ENCODE assay signal across 1 cellular context in genomic region chr17:8186787-8187516, GRCh38.
TF ChIP-seq lines count a peak whose summit lies in the region.

No MANE protein-coding gene starts in this region.

TF ChIP-seq in HepG2, 621 proteins besides CTCF, POLR2A, EP300 and RAD21 (continued from another document and continues in another):
- TF ChIP-seq PRDM4 (CRISPR knock-in tag; IDR thresholded peaks at IDR 0.05; ENCODE audit: borderline replicate concordance) (0 out of 2 replicates have a peak, but pooled peaks have one; percentile 67), ZNF891 (CRISPR knock-in tag; IDR thresholded peaks at IDR 0.05) (no peak), CENPX (CRISPR knock-in tag; IDR thresholded peaks at IDR 0.05) (no peak), ZNF367 (CRISPR knock-in tag; IDR thresholded peaks at IDR 0.05; ENCODE audit: borderline replicate concordance) (no peak), REST (IDR thresholded peaks at IDR 0.05; ENCODE audit: borderline replicate concordance in 1 of 2, low read depth in 1 of 2, low read length in 2 of 2) (no peak), ASH2L (IDR thresholded peaks at IDR 0.05; ENCODE audit: insufficient read length, low read depth, low read length) (peak; percentile 17), EED (CRISPR knock-in tag; IDR thresholded peaks at IDR 0.05) (no peak), U2AF2 (IDR thresholded peaks at IDR 0.05; ENCODE audit: low read depth, low read length) (no peak), HBP1 (CRISPR knock-in tag; IDR thresholded peaks at IDR 0.05; ENCODE audit: low read depth) (peak; percentile 70; the same call in 1 of the 2 replicates), MXD1 (CRISPR knock-in tag; IDR thresholded peaks at IDR 0.05) (peak; percentile 16; the same call in 1 of the 2 replicates), TEF (CRISPR knock-in tag; IDR thresholded peaks at IDR 0.05) (no peak), BCLAF1 (IDR thresholded peaks at IDR 0.05) (no peak), ZNF790 (CRISPR knock-in tag; IDR thresholded peaks at IDR 0.05; ENCODE audit: borderline replicate concordance) (no peak), ZFP91 (CRISPR knock-in tag; IDR thresholded peaks at IDR 0.05; ENCODE audit: borderline replicate concordance) (no peak), ATF6 (CRISPR knock-in tag; conservative IDR thresholded peaks at IDR 0.05) (no peak; the same call in 1 of the 2 replicates), TCF7L2 (IDR thresholded peaks at IDR 0.05; ENCODE audit: low read depth, low read length) (no peak), ZNF713 (CRISPR knock-in tag; IDR thresholded peaks at IDR 0.05) (no peak), SSRP1 (CRISPR knock-in tag; IDR thresholded peaks at IDR 0.05) (peak; percentile 100), ZNF460 (CRISPR knock-in tag; IDR thresholded peaks at IDR 0.05; ENCODE audit: borderline replicate concordance) (no peak), SALL1 (CRISPR knock-in tag; IDR thresholded peaks at IDR 0.05) (peak; percentile 45), NFIC (IDR thresholded peaks at IDR 0.05; ENCODE audit: low read length) (0 out of 2 replicates have a peak, but pooled peaks have one; percentile 47), ZNF766 (CRISPR knock-in tag; IDR thresholded peaks at IDR 0.05; ENCODE audit: borderline replicate concordance) (no peak; the same call in 1 of the 2 replicates), EZH2 (conservative IDR thresholded peaks at IDR 0.05; ENCODE audit: low read depth, low read length) (no peak), GLI4 (CRISPR knock-in tag; IDR thresholded peaks at IDR 0.05; ENCODE audit: borderline replicate concordance) (no peak), ZNF614 (CRISPR knock-in tag; IDR thresholded peaks at IDR 0.05; ENCODE audit: borderline replicate concordance) (peak; percentile 14), PAWR (CRISPR knock-in tag; IDR thresholded peaks at IDR 0.05; ENCODE audit: borderline replicate concordance) (no peak), KLF15 (CRISPR knock-in tag; IDR thresholded peaks at IDR 0.05; ENCODE audit: borderline replicate concordance) (peak; percentile 54; the same call in 1 of the 2 replicates), NCOA5 (CRISPR knock-in tag; IDR thresholded peaks at IDR 0.05) (no peak), ADNP (CRISPR knock-in tag; IDR thresholded peaks at IDR 0.05) (no peak), ZNF558 (CRISPR knock-in tag; IDR thresholded peaks at IDR 0.05; ENCODE audit: borderline replicate concordance) (no peak), MTA1 (CRISPR knock-in tag; IDR thresholded peaks at IDR 0.05; ENCODE audit: borderline replicate concordance) (no peak), ZBTB10 (CRISPR knock-in tag; IDR thresholded peaks at IDR 0.05; ENCODE audit: borderline replicate concordance) (0 out of 2 replicates have a peak, but pooled peaks have one; percentile 48), ZSCAN30 (CRISPR knock-in tag; IDR thresholded peaks at IDR 0.05) (no peak), SP1 (IDR thresholded peaks at IDR 0.05) (no peak), SP1 (CRISPR knock-in tag; IDR thresholded peaks at IDR 0.05) (peak; percentile 54), ZNF543 (CRISPR knock-in tag; IDR thresholded peaks at IDR 0.05) (no peak; the same call in 1 of the 2 replicates), ZNF674 (CRISPR knock-in tag; IDR thresholded peaks at IDR 0.05; ENCODE audit: low read depth) (no peak), FUBP1 (CRISPR knock-in tag; IDR thresholded peaks at IDR 0.05; ENCODE audit: borderline replicate concordance) (no peak; the same call in 1 of the 2 replicates), ZNF260 (CRISPR knock-in tag; IDR thresholded peaks at IDR 0.05; ENCODE audit: borderline replicate concordance, low read depth) (no peak)
